Comparison of ENCODE assay signal across 15 cellular contexts in genomic region chr2:84493494-84493893, GRCh38. TPM values are rescaled to one million over a fixed set of nuclear protein-coding genes. Genes with fewer than 3 reads are reported as not detected.
DNase-seq lines count a peak whose midpoint lies in the region; ATAC-seq, FAIRE-seq and TF ChIP-seq lines count a peak whose summit lies in the region.
"Had no signal": no experiment of that assay in that cellular context is flagged by ENCODE, and none has a peak within 500 bp of the region (broad histone marks: within the 10 kb centered on the region; RNA-seq: fewer than 3 reads in every experiment).

No MANE protein-coding gene starts in this region.

- H3K4me1 ChIP-seq in A549: peaks cover 15% of the 10 kb centered on the region

- H3K27me3 Mint-ChIP-seq in activated T-cell treated with anti-CD3 and anti-CD28 coated beads, Interleukin-2, amount 50 U/mL, for 72 hours (ENCODE audit: low read depth): no peaks in the 10 kb centered on the region

- peaks cover 14% of the 10 kb centered on the region for H3K4me1 Mint-ChIP-seq in activated T-cell treated with anti-CD3 and anti-CD28 coated beads, Interleukin-2, amount 50 U/mL, for 72 hours (ENCODE audit: low read depth)

- no peaks in the 10 kb centered on the region for H3K9me3 ChIP-seq in A549

- no peak for TF ChIP-seq EP300 in A549 (IDR thresholded peaks at IDR 0.05)

- no peak overlapping the region for H3K27ac Mint-ChIP-seq in activated T-cell treated with anti-CD3 and anti-CD28 coated beads, Interleukin-2, amount 50 U/mL, for 72 hours
- H3K27ac Mint-ChIP-seq: activated CD4-positive, alpha-beta T cell treated with anti-CD3 and anti-CD28 coated beads, Interleukin-2, amount 10 ng/mL, durations not matched to agents 24 days and 14 days had no signal

- no peaks in the 10 kb centered on the region for H3K36me3 Mint-ChIP-seq in activated T-cell treated with anti-CD3 and anti-CD28 coated beads, Interleukin-2, amount 50 U/mL, for 72 hours (ENCODE audit: insufficient read depth in 2 of 2)

- no peaks in the 10 kb centered on the region for H3K9me3 Mint-ChIP-seq in activated T-cell treated with anti-CD3 and anti-CD28 coated beads, Interleukin-2, amount 50 U/mL, for 72 hours
- H3K9me3 Mint-ChIP-seq: activated CD4-positive, alpha-beta T cell treated with anti-CD3 and anti-CD28 coated beads, Interleukin-2, amount 10 ng/mL, durations not matched to agents 24 days and 14 days had no signal

- H3K4me3 ChIP-seq in A549: no peak overlapping the region
- no peak overlapping the region for H3K4me3 ChIP-seq in fibroblast of villous mesenchyme (ENCODE audit: low read depth, low read length)

- CTCF ChIA-PET in A549 (lab: Yijun Ruan, JAX): interaction anchor here (1.2 to 2.0 kb wide), 3 partner anchors 138 to 433 kb away, joined by 3 to 8 read pairs (median 4); no protein-coding TSS in a partner anchor

- H3K4me2 ChIP-seq in A549: peak overlapping the region; percentile 38

- no peak overlapping the region for H3K4me3 Mint-ChIP-seq in activated T-cell treated with anti-CD3 and anti-CD28 coated beads, Interleukin-2, amount 50 U/mL, for 72 hours
- H3K4me3 Mint-ChIP-seq: activated CD4-positive, alpha-beta T cell treated with anti-CD3 and anti-CD28 coated beads, Interleukin-2, amount 10 ng/mL, durations not matched to agents 24 days and 14 days had no signal

- no peak for TF ChIP-seq POLR2A in A549 (IDR thresholded peaks at IDR 0.05; ENCODE audit: low read length)

- 31% methylated on average over 5 of the region's 5 CpGs for WGBS in A549 (ENCODE audit: missing lambda C conversion rate)

- POLR2A ChIA-PET in A549 (lab: Yijun Ruan, JAX): interaction anchor here (2.0 kb wide), 1 partner anchor 35 kb away, joined by 4 read pairs; the partner anchor contains the start of gene SUCLG1

- H3K27ac ChIP-seq in A549: peak overlapping the region; percentile 53 to 72; a peak in 5 of 6 replicates

- ATAC-seq in A549 (peak; percentile 72 to 78; a peak in 5 of 6 replicates), GM18861 (IDR thresholded peaks at IDR 0.05; ENCODE audit: unreplicated experiment) (no peak)
- no peak for ATAC-seq in activated T-cell treated with anti-CD3 and anti-CD28 coated beads, Interleukin-2, amount 50 U/mL, for 72 hours (replicated peaks in 1 of 2)

- FAIRE-seq in A549 (lab: Jason Lieb, UNC): peak; percentile 72
- FAIRE-seq: colon, GM18507 had no signal

- peak in 1 of 2 experiments; percentile 66 for DNase-seq in A549 (ENCODE audit: low read depth in 1 of 2, low spot score in 1 of 2)
- DNase-seq in HCEC 1CT: peak; percentile 95
- DNase-seq in T1000 (lab: John Stamatoyannopoulos, UW): peak; percentile 60
- DNase-seq in fibroblast of villous mesenchyme (ENCODE audit: low read depth): peak; percentile 75
- DNase-seq in NCI-H187 treated with DMSO at 0.1 percent for 48 hours (lab: John Stamatoyannopoulos, UW): no peak
- no peak for DNase-seq in activated T-cell treated with anti-CD3 and anti-CD28 coated beads, Interleukin-2, amount 50 U/mL, for 72 hours
- DNase-seq in DMS79 (lab: John Stamatoyannopoulos, UW): no peak
- DNase-seq: activated CD4-positive, alpha-beta T cell treated with anti-CD3 and anti-CD28 coated beads, Interleukin-2, amount 10 ng/mL, durations not matched to agents 24 days and 14 days; activated effector memory CD4-positive, alpha-beta T cell treated with Interleukin-2 at 50 U/mL for 16 hours; glutamatergic neuron; KG1; NCI-H2171 treated with DMSO at 0.1 percent for 48 hours had no signal

- no peak for TF ChIP-seq RAD21 in A549 (conservative IDR thresholded peaks at IDR 0.05 in 1 of 2, IDR thresholded peaks at IDR 0.05 in 1 of 2)

- no peak for TF ChIP-seq CTCF in A549 (IDR thresholded peaks at IDR 0.05)
- no peak for TF ChIP-seq CTCF in fibroblast of villous mesenchyme (IDR thresholded peaks at IDR 0.05; ENCODE audit: insufficient read depth, low read depth, low read length)

TF ChIP-seq in A549, 52 proteins besides CTCF, POLR2A, EP300 and RAD21:
- TF ChIP-seq JUNB (IDR thresholded peaks at IDR 0.05) (peak; percentile 16; the same call in 1 of the 2 replicates), FOSL2 (IDR thresholded peaks at IDR 0.05) (no peak), FOSL2 (CRISPR knock-in tag; IDR thresholded peaks at IDR 0.05) (peak; percentile 83), TP53 (CRISPR knock-in tag; IDR thresholded peaks at IDR 0.05) (no peak), HOXB5 (CRISPR knock-in tag; IDR thresholded peaks at IDR 0.05) (no peak), GATA3 (IDR thresholded peaks at IDR 0.05; ENCODE audit: borderline replicate concordance) (no peak), HEYL (CRISPR knock-in tag; IDR thresholded peaks at IDR 0.05) (no peak), REST (IDR thresholded peaks at IDR 0.05) (no peak), NPAS2 (CRISPR knock-in tag; IDR thresholded peaks at IDR 0.05; ENCODE audit: borderline replicate concordance) (no peak)
TF ChIP-seq in A549: peak in this region for 2.

RNA-seq across cellular contexts. Expression of gene DNAH6, which starts 22.8 kb away (rescaled TPM):
- polyA plus RNA-seq in A549 (2011; rRNA removed) (0.22 and 0.32 TPM in 2 replicates), A549 (2017; fragmentation: RNase III; extraction: RNeasy Plus Mini Kit Qiagen cat#74134 plus additional on column Dnase treatment) (0.05 to 0.13 TPM (median 0.08 TPM) in 3 replicates)
- polyA plus RNA-seq in A549 (2012; cell fraction: cytosol; rRNA removed): 0.01 and 0.03 TPM in 2 replicates
- polyA plus RNA-seq in A549 (2012; cell fraction: nucleus; rRNA removed): 0.01 and 0.07 TPM in 2 replicates
- polyA minus RNA-seq in A549 (2011; rRNA and poly(A)+ RNA removed): 0.21 and 0.39 TPM in 2 replicates
- total RNA-seq in fibroblast of villous mesenchyme: under 0.01 TPM in 2 replicates
- 1 to 10 TPM; 1.0 to 1.5 TPM for total RNA-seq in activated T-cell treated with anti-CD3 and anti-CD28 coated beads, Interleukin-2, amount 50 U/mL, for 72 hours

RNA-seq across cellular contexts. Expression of gene SUCLG1, which starts 34.4 kb away (rescaled TPM):
- 90.0 and 96.5 TPM in 2 replicates for polyA plus RNA-seq in A549 (2011; rRNA removed)
- polyA plus RNA-seq in A549 (2012; cell fraction: cytosol; rRNA removed): 52.3 and 58.2 TPM in 2 replicates
- polyA plus RNA-seq in A549 (2012; cell fraction: nucleus; rRNA removed): 29.5 and 33.2 TPM in 2 replicates
- polyA plus RNA-seq in A549 (2017; fragmentation: RNase III; extraction: RNeasy Plus Mini Kit Qiagen cat#74134 plus additional on column Dnase treatment): 144 to 157 TPM (median 151 TPM) in 3 replicates
- polyA minus RNA-seq in A549 (2011; rRNA and poly(A)+ RNA removed): 19.0 and 22.4 TPM in 2 replicates
- total RNA-seq in fibroblast of villous mesenchyme: 47.0 and 66.1 TPM in 2 replicates
- total RNA-seq in activated T-cell treated with anti-CD3 and anti-CD28 coated beads, Interleukin-2, amount 50 U/mL, for 72 hours: 10 to 100 TPM; 66.0 to 66.8 TPM

Comparison
In these comparisons a context has a peak if more than half of its experiments do, and no peak if none do; other contexts are left out.
1. ATAC-seq: peak in A549 (2 of 2); none in GM18861 (single experiment) and activated T-cell treated with anti-CD3 and anti-CD28 coated beads, Interleukin-2, amount 50 U/mL, for 72 hours (0 of 2).
2. DNase-seq: peak in HCEC 1CT (single experiment), T1000 (single experiment) and fibroblast of villous mesenchyme (single experiment); none in NCI-H187 treated with DMSO at 0.1 percent for 48 hours (single experiment), activated T-cell treated with anti-CD3 and anti-CD28 coated beads, Interleukin-2, amount 50 U/mL, for 72 hours (0 of 2) and DMS79 (single experiment).